ENCODE assay signal across 8 cellular contexts in genomic region chr17:32266389-32267269, GRCh38. TPM values are rescaled to one million over a fixed set of nuclear protein-coding genes. Genes with fewer than 3 reads are reported as not detected.
DNase-seq lines count a peak whose midpoint lies in the region; ATAC-seq and TF ChIP-seq lines count a peak whose summit lies in the region.

No MANE protein-coding gene starts in this region.

- CTCF ChIA-PET in activated naive CD4-positive, alpha-beta T cell treated with anti-CD3 and anti-CD28 coated beads, Interleukin-2, amount 10 ng/mL, durations not matched to agents 7 days and 5 days (lab: Charles Lee): no interaction called here

- H3K4me3 ChIP-seq in AG10803 (ENCODE audit: low read length): peak overlapping the region; percentile 38
- H3K4me3 ChIP-seq in iPS-11a (ENCODE audit: low read depth, low read length): peak overlapping the region; percentile 55

- DNase-seq in AG10803 (ENCODE audit: low read depth): no peak
- peak; percentile 61 for DNase-seq in activated naive CD4-positive, alpha-beta T cell treated with anti-CD3 and anti-CD28 coated beads, Interleukin-2, amount 10 ng/mL, durations not matched to agents 7 days and 5 days
- peak; percentile 42 for DNase-seq in stimulated activated CD4-positive, alpha-beta T cell treated with anti-CD3 and anti-CD28 coated beads, Interleukin-15, amount 100 ng/mL, for 24 hours
- DNase-seq in GF-D8 (lab: John Stamatoyannopoulos, UW): no peak

- no peaks in the 10 kb centered on the region for H3K9me3 Mint-ChIP-seq in IgD-negative memory B cell
- H3K9me3 Mint-ChIP-seq in activated naive CD4-positive, alpha-beta T cell treated with anti-CD3 and anti-CD28 coated beads, Interleukin-2, amount 10 ng/mL, durations not matched to agents 7 days and 5 days: no peaks in the 10 kb centered on the region

- peaks cover 60% of the 10 kb centered on the region for H3K27me3 Mint-ChIP-seq in IgD-negative memory B cell
- peaks cover 88% of the 10 kb centered on the region for H3K27me3 Mint-ChIP-seq in activated naive CD4-positive, alpha-beta T cell treated with anti-CD3 and anti-CD28 coated beads, Interleukin-2, amount 10 ng/mL, durations not matched to agents 7 days and 5 days

- no peak for TF ChIP-seq CTCF in AG10803 (conservative IDR thresholded peaks at IDR 0.05; ENCODE audit: low read length)

- H3K4me3 Mint-ChIP-seq in IgD-negative memory B cell: peak overlapping the region; percentile 57 to 90 (median 79)
- H3K4me3 Mint-ChIP-seq in activated naive CD4-positive, alpha-beta T cell treated with anti-CD3 and anti-CD28 coated beads, Interleukin-2, amount 10 ng/mL, durations not matched to agents 7 days and 5 days: peak overlapping the region; percentile 72

- ATAC-seq in HG03095 (IDR thresholded peaks at IDR 0.05; ENCODE audit: unreplicated experiment) (no peak), HG02938 (IDR thresholded peaks at IDR 0.05; ENCODE audit: unreplicated experiment) (no peak)

- H3K36me3 Mint-ChIP-seq in IgD-negative memory B cell: no peaks in the 10 kb centered on the region
- H3K36me3 Mint-ChIP-seq in activated naive CD4-positive, alpha-beta T cell treated with anti-CD3 and anti-CD28 coated beads, Interleukin-2, amount 10 ng/mL, durations not matched to agents 7 days and 5 days: no peaks in the 10 kb centered on the region

- peak overlapping the region in 1 of 3 donors; percentile 37 for H3K27ac Mint-ChIP-seq in IgD-negative memory B cell
- no peak overlapping the region for H3K27ac Mint-ChIP-seq in activated naive CD4-positive, alpha-beta T cell treated with anti-CD3 and anti-CD28 coated beads, Interleukin-2, amount 10 ng/mL, durations not matched to agents 7 days and 5 days

- H3K4me1 Mint-ChIP-seq in IgD-negative memory B cell: peaks cover 11 to 13% (median 12%) of the 10 kb centered on the region in 3 donors
- H3K4me1 Mint-ChIP-seq in activated naive CD4-positive, alpha-beta T cell treated with anti-CD3 and anti-CD28 coated beads, Interleukin-2, amount 10 ng/mL, durations not matched to agents 7 days and 5 days: peaks cover 17% of the 10 kb centered on the region

RNA-seq across cellular contexts. Expression of gene RHBDL3, which starts 1.0 kb away (rescaled TPM):
- polyA plus RNA-seq in IgD-negative memory B cell: not detected

Comparison
In these comparisons a context has a peak if more than half of its experiments do, and no peak if none do; other contexts are left out.
1. DNase-seq: peak in activated naive CD4-positive, alpha-beta T cell treated with anti-CD3 and anti-CD28 coated beads, Interleukin-2, amount 10 ng/mL, durations not matched to agents 7 days and 5 days (single experiment) and stimulated activated CD4-positive, alpha-beta T cell treated with anti-CD3 and anti-CD28 coated beads, Interleukin-15, amount 100 ng/mL, for 24 hours (single experiment); none in AG10803 (single experiment) and GF-D8 (single experiment).